19 cellular contexts compared by ENCODE assay signal in genomic region chr1:222552882-222553281, GRCh38. TPM values are rescaled to one million over a fixed set of nuclear protein-coding genes. Genes with fewer than 3 reads are reported as not detected.
DNase-seq lines count a peak whose midpoint lies in the region; ATAC-seq and TF ChIP-seq lines count a peak whose summit lies in the region.
"Had no signal": no experiment of that assay in that cellular context is flagged by ENCODE, and none has a peak within 500 bp of the region (broad histone marks: within the 10 kb centered on the region; RNA-seq: fewer than 3 reads in every experiment).

No MANE protein-coding gene starts in this region.

- no TSS peak for BruUV-seq in Panc1 (replicated peaks; lab: Mats Ljungman, UMichigan)

- TF ChIP-seq CTCF in Panc1 (IDR thresholded peaks at IDR 0.05) (no peak), suprapubic skin (IDR thresholded peaks at IDR 0.05) (no peak)

- in situ Hi-C loops in Panc1 (cut with HindIII; ENCODE audit: low pct_unique_long_range_greater_than_20kb, low sequenced_read_pairs) = no loop called here

- no peak overlapping the region for H3K4me3 ChIP-seq in right cardiac atrium (ENCODE audit: low read length)
- no peak overlapping the region for H3K4me3 ChIP-seq in Panc1 (ENCODE audit: low read depth in 2 of 2, low read length in 2 of 2)
- H3K4me3 ChIP-seq in suprapubic skin = no peak overlapping the region
- H3K4me3 ChIP-seq: K562, SJCRH30 had no signal

- H3K27ac ChIP-seq in right cardiac atrium (ENCODE audit: low read length) (no peak overlapping the region), Panc1 (ENCODE audit: low read length) (peak overlapping the region; percentile 19; the same call in 1 of the 2 replicates), suprapubic skin (peak overlapping the region; percentile 21)
- H3K27ac ChIP-seq: SJCRH30 had no signal

- H3K27me3 ChIP-seq in right cardiac atrium (ENCODE audit: control insufficient read depth, insufficient read depth) (no peaks in the 10 kb centered on the region), Panc1 (ENCODE audit: control insufficient read depth, insufficient read depth, low read length) (no peaks in the 10 kb centered on the region), suprapubic skin (no peaks in the 10 kb centered on the region)
- H3K27me3 ChIP-seq: SJCRH30 had no signal

- H3K4me1 ChIP-seq in right cardiac atrium (ENCODE audit: control insufficient read depth, insufficient read depth, low read length) (no peaks in the 10 kb centered on the region), Panc1 (ENCODE audit: control insufficient read depth, insufficient read depth, low read length) (0 out of 2 replicates have a peak, but pooled peaks cover 5% of the 10 kb centered on the region), suprapubic skin (no peaks in the 10 kb centered on the region)

- intact Hi-C loops in right cardiac atrium (cut with DNase I) = no loop called here
- intact Hi-C loops in Right ventricle myocardium superior (cut with DNase I) = no loop called here
- intact Hi-C loops in Panc1 (cut with micrococcal nuclease; ENCODE audit: unreplicated experiment) = no loop called here

- H3K36me3 ChIP-seq in Panc1 (ENCODE audit: control insufficient read depth, insufficient read depth, low read length) (no peaks in the 10 kb centered on the region), suprapubic skin (peaks cover 10% of the 10 kb centered on the region)

- CTCF ChIA-PET in Panc1 (lab: Charles Lee) = no interaction called here

- TF ChIP-seq POLR2A in suprapubic skin (IDR thresholded peaks at IDR 0.05) = no peak

- no peak for TF ChIP-seq EP300 in suprapubic skin (IDR thresholded peaks at IDR 0.05)

- ATAC-seq in right cardiac atrium (peak; percentile 86 to 90), Right ventricle myocardium superior (ENCODE audit: poor library complexity) (no peak), Panc1 (no peak), GM18511 (IDR thresholded peaks at IDR 0.05; ENCODE audit: unreplicated experiment) (no peak)
- ATAC-seq: K562 had no signal

- POLR2A ChIA-PET in Panc1 (lab: Charles Lee) = no interaction called here

- DNase-seq in right cardiac atrium (peak; percentile 67 to 73 (median 68)), Right ventricle myocardium superior (no peak), Panc1 (ENCODE audit: low read depth, low spot score) (no peak), fibroblast of peridontal ligament (ENCODE audit: extremely low read depth) (peak; percentile 55), suprapubic skin (ENCODE audit: low spot score in 2 of 2) (no peak), NK-92 (lab: John Stamatoyannopoulos, UW; ENCODE audit: unreplicated experiment) (no peak), NCI-H82 (lab: John Stamatoyannopoulos, UW) (no peak)
- DNase-seq: C1 segment of cervical spinal cord, DMS79, HCEC 1CT, NCI-H1105, NCI-H1694, NCI-H2081 treated with DMSO at 0.1 percent for 48 hours, NCI-H510A treated with DMSO at 0.1 percent for 48 hours, NCI-H774, RPMI8226, SJCRH30 had no signal

- WGBS in right cardiac atrium = 55% methylated on average over 5 of the region's 5 CpGs
- 65% methylated on average over 5 of the region's 5 CpGs for WGBS in suprapubic skin

- H3K9me3 ChIP-seq in right cardiac atrium (ENCODE audit: control insufficient read depth, low read length) = no peaks in the 10 kb centered on the region
- H3K9me3 ChIP-seq in Panc1 (ENCODE audit: control insufficient read depth, insufficient read depth, low read depth, low read length) = no peaks in the 10 kb centered on the region
- H3K9me3 ChIP-seq in suprapubic skin = no peaks in the 10 kb centered on the region
- H3K9me3 ChIP-seq: SJCRH30 had no signal

RNA-seq across cellular contexts. Expression of gene HHIPL2, which starts 5.0 kb away (rescaled TPM):
- total RNA-seq in right cardiac atrium (under 1 TPM in 2 of 4 donors, not detected in 2; 0.14 to 0.53 TPM), Right ventricle myocardium superior (not detected), Panc1 (2021; ENCODE audit: unreplicated experiment) (14.7 TPM), suprapubic skin (under 1 TPM in 1 of 4 donors, not detected in 3; 0.32 TPM)
- polyA plus RNA-seq in right cardiac atrium = 0.57 TPM
- 18.3 TPM for polyA plus RNA-seq in Panc1 (2012; ENCODE audit: insufficient read length)

RNA-seq across cellular contexts. Expression of gene TAF1A, which starts 36.9 kb away (rescaled TPM):
- total RNA-seq in right cardiac atrium = 1 to 10 TPM; 3.1 to 5.2 (median 4.0) TPM
- 1.0 TPM for polyA plus RNA-seq in right cardiac atrium
- total RNA-seq in Right ventricle myocardium superior = 2.5 TPM
- total RNA-seq in Panc1 (2021; ENCODE audit: unreplicated experiment) = 11.6 TPM
- 2.9 TPM for polyA plus RNA-seq in Panc1 (2012; ENCODE audit: insufficient read length)
- 1 to 10 TPM; 1.3 to 3.9 (median 2.5) TPM for total RNA-seq in suprapubic skin

Comparison
In these comparisons a context has a peak if more than half of its experiments do, and no peak if none do; other contexts are left out.
1. ATAC-seq: peak in right cardiac atrium (2 of 2); none in Right ventricle myocardium superior (single experiment), Panc1 (single experiment) and GM18511 (single experiment).
2. DNase-seq: peak in right cardiac atrium (3 of 3) and fibroblast of peridontal ligament (single experiment); none in Right ventricle myocardium superior (single experiment), Panc1 (single experiment), suprapubic skin (0 of 2), NK-92 (single experiment) and NCI-H82 (single experiment).
3. RNA of gene HHIPL2, which starts 5.0 kb away (total RNA-seq): 14.7 TPM in Panc1 (single experiment); 0.14 to 0.53 TPM in right cardiac atrium, 0.32 TPM in suprapubic skin and not detected in Right ventricle myocardium superior (single experiment); every median in the first group is over 10 times any median in the second.